In the genomic region with DNA sequence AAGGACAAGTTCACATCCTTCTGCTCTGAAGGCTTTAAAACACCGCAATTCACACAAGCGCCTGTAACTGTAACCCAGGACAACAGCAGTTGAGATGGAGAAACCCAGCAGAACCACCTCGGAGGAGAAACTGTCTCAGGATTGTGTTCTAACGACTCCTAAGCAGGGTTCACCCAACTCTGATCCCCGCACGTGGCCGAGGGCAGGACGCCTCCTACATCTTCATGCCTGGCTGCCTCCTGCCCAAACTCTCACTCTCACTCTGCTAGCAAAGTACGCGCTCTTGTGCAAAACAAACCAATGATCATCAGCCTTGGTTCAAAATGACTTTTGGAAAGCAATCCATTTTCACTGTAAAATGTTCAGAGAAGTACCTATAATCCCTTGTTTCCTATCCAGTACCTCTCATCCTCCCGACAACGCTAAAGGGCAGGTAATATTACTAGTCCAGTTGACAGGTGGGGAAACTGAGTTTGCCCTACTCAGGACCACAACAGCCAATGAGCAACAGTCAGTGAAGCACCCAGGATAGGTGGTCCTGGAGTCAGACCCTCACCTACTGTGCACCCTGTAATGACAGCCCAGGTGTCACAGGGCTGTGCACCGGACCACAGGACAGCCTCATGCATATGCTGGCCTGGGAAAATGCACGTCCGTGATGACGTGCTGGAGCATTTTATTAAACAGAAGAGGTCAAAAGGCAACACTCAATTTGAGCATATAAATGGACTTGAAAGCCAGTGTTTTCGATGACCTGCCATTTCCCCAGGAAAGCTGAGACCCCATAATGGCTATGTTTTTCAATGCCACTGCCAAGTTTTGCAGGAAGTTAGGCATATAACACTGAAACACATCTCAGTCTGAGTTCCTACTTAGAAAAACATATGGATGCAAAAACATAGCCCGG, we compare ENCODE assay signal across 11 cellular contexts. TPM values are rescaled to one million over a fixed set of nuclear protein-coding genes. Genes with fewer than 3 reads are reported as not detected.
A peak's percentile ranks its signal among the peaks of the same experiment; 100 is the strongest.
DNase-seq lines count a peak whose midpoint lies in the region; ATAC-seq and TF ChIP-seq lines count a peak whose summit lies in the region.
"Had no signal": no experiment of that assay in that cellular context is flagged by ENCODE, and none has a peak within 500 bp of the region (broad histone marks: within the 10 kb centered on the region; RNA-seq: fewer than 3 reads in every experiment).

No MANE protein-coding gene starts in this region.

- intact Hi-C loops in heart left ventricle (cut with DNase I) (loop anchor here in 1 of 10 donors (10.0 kb wide), 1 partner anchor 48 kb away; a partner anchor contains a TSS), Right ventricle myocardium inferior (cut with DNase I) (no loop called here)

- peaks cover 91% of the 10 kb centered on the region for H3F3A ChIP-seq in SU-DHL-6 (ENCODE audit: insufficient read depth)

- WGBS in heart left ventricle, 4 donors: 55 to 59% (median 57%) methylated on average over 17 to 18 of the region's 18 CpGs
- WGBS in hepatocyte (ENCODE audit: low lambda C conversion rate, missing lambda C conversion rate): 81% methylated on average over 18 of the region's 18 CpGs

- DNase-seq in heart left ventricle (no peak), Right ventricle myocardium inferior (ENCODE audit: missing footprints) (no peak), hepatocyte (ENCODE audit: low spot score) (no peak), type B pancreatic cell (ENCODE audit: extremely low spot score, unreplicated experiment) (no peak), G401 (ENCODE audit: low spot score) (no peak), activated gamma-delta T cell treated with Interleukin-2 at 50 U/mL for 16 hours (no peak)

- H3K27ac ChIP-seq in heart left ventricle (peak overlapping the region; percentile 58 to 89 (median 74)), SU-DHL-6 (ENCODE audit: low read depth, low read length) (peak overlapping the region; percentile 98), hepatocyte (peak overlapping the region; percentile 87)

- in situ Hi-C loops in G401 (cut with HindIII; ENCODE audit: low sequenced_read_pairs): no loop called here

- H3K4me3 Mint-ChIP-seq in type B pancreatic cell: peak overlapping the region; percentile 62

- peak overlapping the region; percentile 64 for H3K9ac ChIP-seq in SU-DHL-6 (ENCODE audit: low read length)

- TF ChIP-seq POLR2A in heart left ventricle (IDR thresholded peaks at IDR 0.05): no peak

- ATAC-seq in heart left ventricle: peak in 1 of 4 donors; percentile 27
- no peak for ATAC-seq in Right ventricle myocardium inferior
- ATAC-seq in GM18867 (IDR thresholded peaks at IDR 0.05; ENCODE audit: unreplicated experiment): no peak

- H3K27ac Mint-ChIP-seq in type B pancreatic cell: peak overlapping the region; percentile 78

- TF ChIP-seq CTCF in heart left ventricle (IDR thresholded peaks at IDR 0.05): no peak
- no peak for TF ChIP-seq CTCF in SU-DHL-6 (IDR thresholded peaks at IDR 0.05; ENCODE audit: insufficient read depth, low read length, poor library complexity, severe bottlenecking)
- no peak for TF ChIP-seq CTCF in hepatocyte (IDR thresholded peaks at IDR 0.05; ENCODE audit: poor library complexity)
- no peak for TF ChIP-seq CTCF in type B pancreatic cell (conservative IDR thresholded peaks at IDR 0.05)

- H3K9me3 ChIP-seq in heart left ventricle (no peaks in the 10 kb centered on the region), SU-DHL-6 (ENCODE audit: insufficient read depth, low read length) (no peaks in the 10 kb centered on the region), hepatocyte (ENCODE audit: low read depth) (no peaks in the 10 kb centered on the region)

- H3K9me2 ChIP-seq in SU-DHL-6 (replicated peaks; ENCODE audit: insufficient read depth, low read length): no peaks in the 10 kb centered on the region
- no peaks in the 10 kb centered on the region for H3K9me2 ChIP-seq in hepatocyte (replicated peaks; ENCODE audit: insufficient read depth)

- H3K36me3 ChIP-seq in heart left ventricle (peaks cover 0 to 4% (median 0%) of the 10 kb centered on the region in 9 donors), SU-DHL-6 (ENCODE audit: low read length) (no peaks in the 10 kb centered on the region; the same call in 1 of the 2 replicates), hepatocyte (replicated peaks; ENCODE audit: insufficient read depth, low read depth) (no peaks in the 10 kb centered on the region)

- H3K4me3 ChIP-seq in heart left ventricle (no peak overlapping the region), SU-DHL-6 (ENCODE audit: insufficient read depth, low read length, poor library complexity, severe bottlenecking) (peak overlapping the region; percentile 17), hepatocyte (no peak overlapping the region)

- H3K36me3 Mint-ChIP-seq in type B pancreatic cell: no peaks in the 10 kb centered on the region

- H3K4me1 ChIP-seq in heart left ventricle: peaks cover 15 to 88% (median 62%) of the 10 kb centered on the region in 12 donors
- H3K4me1 ChIP-seq in hepatocyte (ENCODE audit: insufficient read depth): peaks cover 41% of the 10 kb centered on the region

- peaks cover 68% of the 10 kb centered on the region for H3K79me2 ChIP-seq in SU-DHL-6 (ENCODE audit: insufficient read depth, low read length)
- peaks cover 85% of the 10 kb centered on the region for H3K79me2 ChIP-seq in hepatocyte

- H3K4me1 Mint-ChIP-seq in type B pancreatic cell (ENCODE audit: unreplicated experiment): peaks cover 57% of the 10 kb centered on the region

- H3K9me3 Mint-ChIP-seq in type B pancreatic cell: no peaks in the 10 kb centered on the region

- H3K27me3 ChIP-seq in heart left ventricle (no peaks in the 10 kb centered on the region), SU-DHL-6 (ENCODE audit: low read length) (no peaks in the 10 kb centered on the region), hepatocyte (no peaks in the 10 kb centered on the region)

- H2AFZ ChIP-seq in SU-DHL-6 (ENCODE audit: low read depth, low read length, severe bottlenecking): no peak overlapping the region
- no peak overlapping the region for H2AFZ ChIP-seq in hepatocyte

- H4K20me1 ChIP-seq in SU-DHL-6 (ENCODE audit: low read depth, low read length) (no peaks in the 10 kb centered on the region), hepatocyte (ENCODE audit: insufficient read depth, poor library complexity, severe bottlenecking) (peaks cover 13% of the 10 kb centered on the region)

- H3K4me2 ChIP-seq in SU-DHL-6 (ENCODE audit: low read depth, low read length, poor library complexity, severe bottlenecking) (peak overlapping the region; percentile 68), hepatocyte (peak overlapping the region; percentile 66)

- H3K27me3 Mint-ChIP-seq in type B pancreatic cell: no peaks in the 10 kb centered on the region

RNA-seq across cellular contexts. Expression of a gene that starts 25.4 kb away (rescaled TPM):
- total RNA-seq in heart left ventricle (10 to 100 TPM; 24.5 to 70.1 (median 55.7) TPM), Right ventricle myocardium inferior (64.7 TPM), hepatocyte (10.2 and 15.9 TPM in 2 replicates), type B pancreatic cell (ENCODE audit: low replicate concordance) (46.6 and 48.7 TPM in 2 replicates)
- polyA plus RNA-seq in heart left ventricle (10 to 100 TPM; 50.0 to 56.9 TPM), hepatocyte (26.8 and 27.7 TPM in 2 replicates)
- total RNA-seq in G401 (2014; rRNA removed; shearing (Covaris generic)): 14.9 and 20.7 TPM in 2 replicates

RNA-seq across cellular contexts. Expression of a gene that starts 49.6 kb away (rescaled TPM):
- total RNA-seq in heart left ventricle: not detected
- polyA plus RNA-seq in heart left ventricle: not detected
- not detected for total RNA-seq in Right ventricle myocardium inferior
- total RNA-seq in hepatocyte: not detected in 2 replicates
- not detected in 2 replicates for polyA plus RNA-seq in hepatocyte
- total RNA-seq in type B pancreatic cell (ENCODE audit: low replicate concordance): not detected in 2 replicates
- total RNA-seq in G401 (2014; rRNA removed; shearing (Covaris generic)): not detected in 2 replicates
- total RNA-seq: aorta, posterior vena cava had no signal
- polyA plus RNA-seq: aorta, BJ had no signal

RNA-seq across cellular contexts. Expression of a gene that starts 49.8 kb away (rescaled TPM):
- total RNA-seq in heart left ventricle (1 to 10 TPM; 1.6 to 4.8 (median 3.3) TPM), Right ventricle myocardium inferior (3.3 TPM), hepatocyte (2.2 and 3.0 TPM in 2 replicates), type B pancreatic cell (ENCODE audit: low replicate concordance) (4.3 and 8.5 TPM in 2 replicates)
- polyA plus RNA-seq in heart left ventricle (1 to 10 TPM; 1.9 to 4.8 TPM), hepatocyte (2.5 and 2.9 TPM in 2 replicates)
- total RNA-seq in G401 (2014; rRNA removed; shearing (Covaris generic)): 7.3 and 8.9 TPM in 2 replicates
